32 cellular contexts compared by ENCODE assay signal in genomic region chr5:37662789-37663475, GRCh38.
DNase-seq lines count a peak whose midpoint lies in the region; ATAC-seq and TF ChIP-seq lines count a peak whose summit lies in the region.
"Had no signal": no experiment of that assay in that cellular context is flagged by ENCODE, and none has a peak within 500 bp of the region (broad histone marks: within the 10 kb centered on the region; RNA-seq: fewer than 3 reads in every experiment).

No MANE protein-coding gene starts in this region.

- WGBS in hepatocyte (ENCODE audit: low lambda C conversion rate, missing lambda C conversion rate): 81% methylated on average over 5 of the region's 5 CpGs

- no peaks in the 10 kb centered on the region for H3K36me3 ChIP-seq in breast epithelium
- H3K36me3 ChIP-seq in adipocyte (ENCODE audit: control insufficient read depth, insufficient read depth, low read length, severe bottlenecking): no peaks in the 10 kb centered on the region
- no peaks in the 10 kb centered on the region for H3K36me3 ChIP-seq in hepatocyte (replicated peaks; ENCODE audit: insufficient read depth, low read depth)
- H3K36me3 ChIP-seq in subcutaneous abdominal adipose tissue (ENCODE audit: control insufficient read depth in 5 of 5, insufficient read depth in 5 of 5, low read length in 5 of 5): no peaks in the 10 kb centered on the region
- H3K36me3 ChIP-seq: ascending aorta, cardiac muscle cell, colonic mucosa, pancreas, thoracic aorta, uterus had no signal

- H3K27ac ChIP-seq in breast epithelium (peak overlapping the region; percentile 12 to 43), hepatocyte (peak overlapping the region; percentile 43), subcutaneous abdominal adipose tissue (ENCODE audit: low read depth, low read length) (peak overlapping the region; percentile 52)
- H3K27ac ChIP-seq: ascending aorta, cardiac muscle cell, colonic mucosa, pancreas, thoracic aorta had no signal

- H3K4me1 ChIP-seq in breast epithelium (no peaks in the 10 kb centered on the region), adipocyte (ENCODE audit: control insufficient read depth, insufficient read depth, low read length) (peaks cover 29% of the 10 kb centered on the region), hepatocyte (ENCODE audit: insufficient read depth) (peaks cover 14% of the 10 kb centered on the region), subcutaneous abdominal adipose tissue (ENCODE audit: control insufficient read depth in 5 of 5, insufficient read depth in 5 of 5, low read length in 5 of 5) (peaks cover 0 to 45% (median 13%) of the 10 kb centered on the region in 5 donors)
- H3K4me1 ChIP-seq: colonic mucosa, uterus had no signal

- H4K20me1 ChIP-seq in hepatocyte (ENCODE audit: insufficient read depth, poor library complexity, severe bottlenecking): no peaks in the 10 kb centered on the region

- no peaks in the 10 kb centered on the region for H3K27me3 Mint-ChIP-seq in MCF 10A (ENCODE audit: insufficient read depth, unreplicated experiment)
- H3K27me3 Mint-ChIP-seq: activated CD4-positive, alpha-beta T cell treated with anti-CD3 and anti-CD28 coated beads, Interleukin-2, amount 10 ng/mL, durations not matched to agents 7 days and 5 days; activated naive CD8-positive, alpha-beta T cell treated with anti-CD3 and anti-CD28 coated beads for 36 hours; CD4-positive, alpha-beta memory T cell had no signal

- H3K4me2 ChIP-seq in hepatocyte: no peak overlapping the region

- no peak overlapping the region for H3K4me3 ChIP-seq in breast epithelium
- H3K4me3 ChIP-seq in adipocyte (ENCODE audit: low read length): peak overlapping the region; percentile 66
- no peak overlapping the region for H3K4me3 ChIP-seq in hepatocyte
- no peak overlapping the region for H3K4me3 ChIP-seq in subcutaneous abdominal adipose tissue (ENCODE audit: low read depth in 1 of 5, low read length in 5 of 5)
- H3K4me3 ChIP-seq: ascending aorta, cardiac muscle cell, colonic mucosa, pancreas, thoracic aorta, uterus had no signal

- H3K4me3 Mint-ChIP-seq in MCF 10A (ENCODE audit: unreplicated experiment): no peak overlapping the region
- H3K4me3 Mint-ChIP-seq: activated CD4-positive, alpha-beta T cell treated with anti-CD3 and anti-CD28 coated beads, Interleukin-2, amount 10 ng/mL, durations not matched to agents 7 days and 5 days; activated naive CD8-positive, alpha-beta T cell treated with anti-CD3 and anti-CD28 coated beads for 36 hours; CD4-positive, alpha-beta memory T cell had no signal

- ATAC-seq in GM18909 (IDR thresholded peaks at IDR 0.05; ENCODE audit: poor library complexity, unreplicated experiment) (no peak), GM19452 (IDR thresholded peaks at IDR 0.05; ENCODE audit: unreplicated experiment) (no peak)
- ATAC-seq: pancreas; stimulated activated naive CD8-positive, alpha-beta T cell treated with anti-CD3 and anti-CD28 coated beads, Interleukin-15, Interleukin-2, amounts not matched to agents 100 U/mL and 50 U/mL, for 24 hours had no signal

- H3K27me3 ChIP-seq in breast epithelium: no peaks in the 10 kb centered on the region
- H3K27me3 ChIP-seq in adipocyte (replicated peaks; ENCODE audit: control insufficient read depth, insufficient read depth, low read length): no peaks in the 10 kb centered on the region
- no peaks in the 10 kb centered on the region for H3K27me3 ChIP-seq in hepatocyte
- no peaks in the 10 kb centered on the region for H3K27me3 ChIP-seq in subcutaneous abdominal adipose tissue (ENCODE audit: control insufficient read depth in 5 of 5, insufficient read depth in 4 of 5, low read length in 5 of 5)
- H3K27me3 ChIP-seq: ascending aorta, cardiac muscle cell, colonic mucosa, pancreas, uterus had no signal

- H3K27ac Mint-ChIP-seq in MCF 10A (ENCODE audit: low read depth, unreplicated experiment): no peak overlapping the region
- H3K27ac Mint-ChIP-seq: activated CD4-positive, alpha-beta T cell treated with anti-CD3 and anti-CD28 coated beads, Interleukin-2, amount 10 ng/mL, durations not matched to agents 7 days and 5 days; activated naive CD8-positive, alpha-beta T cell treated with anti-CD3 and anti-CD28 coated beads for 36 hours had no signal

- no peaks in the 10 kb centered on the region for H3K79me2 ChIP-seq in hepatocyte

- H2AFZ ChIP-seq in hepatocyte: no peak overlapping the region

- BruUV-seq in MCF 10A (replicated peaks; lab: Mats Ljungman, UMichigan): no TSS peak

- no peaks in the 10 kb centered on the region for H3K36me3 Mint-ChIP-seq in MCF 10A (ENCODE audit: insufficient read depth, unreplicated experiment)

- H3K9me2 ChIP-seq in hepatocyte (replicated peaks; ENCODE audit: insufficient read depth): no peaks in the 10 kb centered on the region

- H3K9me3 ChIP-seq in breast epithelium: no peaks in the 10 kb centered on the region
- H3K9me3 ChIP-seq in adipocyte (ENCODE audit: control insufficient read depth, low read length): no peaks in the 10 kb centered on the region
- H3K9me3 ChIP-seq in hepatocyte (ENCODE audit: low read depth): no peaks in the 10 kb centered on the region
- no peaks in the 10 kb centered on the region for H3K9me3 ChIP-seq in subcutaneous abdominal adipose tissue (ENCODE audit: control insufficient read depth in 5 of 5, low read length in 5 of 5)
- H3K9me3 ChIP-seq: ascending aorta, colonic mucosa, pancreas, thoracic aorta, uterus had no signal

- no peak for TF ChIP-seq POLR2A in breast epithelium (IDR thresholded peaks at IDR 0.05)

- peaks cover 15% of the 10 kb centered on the region for H3K4me1 Mint-ChIP-seq in MCF 10A (ENCODE audit: insufficient read depth, unreplicated experiment)
- H3K4me1 Mint-ChIP-seq: activated CD4-positive, alpha-beta T cell treated with anti-CD3 and anti-CD28 coated beads, Interleukin-2, amount 10 ng/mL, durations not matched to agents 7 days and 5 days had no signal

- POLR2A ChIA-PET in MCF 10A (lab: Yijun Ruan, JAX): no interaction called here

- DNase-seq in breast epithelium (ENCODE audit: low spot score in 2 of 2): no peak
- no peak for DNase-seq in MCF 10A (ENCODE audit: unreplicated experiment)
- DNase-seq in adipocyte (ENCODE audit: low read depth): peak; percentile 73
- no peak for DNase-seq in hepatocyte (ENCODE audit: low spot score)
- DNase-seq in GOT3 (lab: John Stamatoyannopoulos, UW): no peak
- DNase-seq: 8988T; activated CD4-positive, alpha-beta T cell treated with anti-CD3 and anti-CD28 coated beads, Interleukin-2, amount 10 ng/mL, durations not matched to agents 7 days and 5 days; activated effector memory CD4-positive, alpha-beta T cell treated with Interleukin-2 at 50 U/mL for 16 hours; activated naive CD8-positive, alpha-beta T cell treated with anti-CD3 and anti-CD28 coated beads for 36 hours; CD4-positive, alpha-beta memory T cell; colonic mucosa; effector memory CD4-positive, alpha-beta T cell; erythroblast; H7; Kasumi-1; MV-4-11; NCI-H1436 treated with DMSO at 0.1 percent for 48 hours; NCI-H226; NCI-H526 treated with DMSO at 0.1 percent for 48 hours; pancreas; SHP77; stimulated activated CD4-positive, alpha-beta T cell treated with anti-CD3 and anti-CD28 coated beads, Interleukin-1b, Interleukin-23, amount 100 ng/mL, for 48 hours; stimulated activated naive CD8-positive, alpha-beta T cell treated with anti-CD3 and anti-CD28 coated beads, Interleukin-15, Interleukin-2, amounts not matched to agents 100 U/mL and 50 U/mL, for 24 hours; SW 1271; T1000; uterus had no signal

- intact Hi-C loops in breast epithelium (cut with DNase I; ENCODE audit: low total_unique reads) (no loop called here), MCF 10A (cut with micrococcal nuclease) (no loop called here)

- no peak for TF ChIP-seq CTCF in breast epithelium (IDR thresholded peaks at IDR 0.05)
- TF ChIP-seq CTCF in MCF 10A (IDR thresholded peaks at IDR 0.05; ENCODE audit: unreplicated experiment): no peak
- no peak for TF ChIP-seq CTCF in hepatocyte (IDR thresholded peaks at IDR 0.05; ENCODE audit: poor library complexity)

- CTCF ChIA-PET in MCF 10A (lab: Yijun Ruan, JAX): no interaction called here

- no peaks in the 10 kb centered on the region for H3K9me3 Mint-ChIP-seq in MCF 10A (ENCODE audit: unreplicated experiment)
- H3K9me3 Mint-ChIP-seq: activated CD4-positive, alpha-beta T cell treated with anti-CD3 and anti-CD28 coated beads, Interleukin-2, amount 10 ng/mL, durations not matched to agents 7 days and 5 days; activated naive CD8-positive, alpha-beta T cell treated with anti-CD3 and anti-CD28 coated beads for 36 hours; CD4-positive, alpha-beta memory T cell had no signal

- H3K9ac ChIP-seq in adipocyte (ENCODE audit: low read length) (peak overlapping the region; percentile 67), subcutaneous abdominal adipose tissue (ENCODE audit: low read length in 5 of 5) (peak overlapping the region in 3 of 5 donors; percentile 35 to 56 (median 38))
